Comparison of ENCODE assay signal across 2 cellular contexts in genomic region chr12:31444801-31445200, GRCh38.
TF ChIP-seq lines count a peak whose summit lies in the region.

No MANE protein-coding gene starts in this region.

TF ChIP-seq in GM23338, 12 proteins besides CTCF, POLR2A, EP300 and RAD21 (continued from another document):
- TF ChIP-seq ZNF462 (CRISPR knock-in tag; IDR thresholded peaks at IDR 0.05) (no peak), POLR2AphosphoS5 (IDR thresholded peaks at IDR 0.05; ENCODE audit: low read depth) (no peak), ETS1 (IDR thresholded peaks at IDR 0.05) (no peak), STAT1 (IDR thresholded peaks at IDR 0.05; ENCODE audit: unreplicated experiment) (no peak), ZNF331 (CRISPR knock-in tag; IDR thresholded peaks at IDR 0.05; ENCODE audit: low read depth) (no peak), EZH2phosphoT487 (IDR thresholded peaks at IDR 0.05; ENCODE audit: unreplicated experiment) (no peak), ZNF114 (CRISPR knock-in tag; IDR thresholded peaks at IDR 0.05) (no peak), NANOG (IDR thresholded peaks at IDR 0.05; ENCODE audit: borderline replicate concordance) (no peak), REST (IDR thresholded peaks at IDR 0.05; ENCODE audit: unreplicated experiment) (no peak), CREB1 (CRISPR knock-in tag; IDR thresholded peaks at IDR 0.05; ENCODE audit: low read depth) (no peak), EZH2 (IDR thresholded peaks at IDR 0.05; ENCODE audit: low read depth, unreplicated experiment) (no peak)

TF ChIP-seq in WTC11, 78 proteins besides CTCF, POLR2A, EP300 and RAD21 (continued from another document):
- TF ChIP-seq ERG (CRISPR knock-in tag; IDR thresholded peaks at IDR 0.05) (no peak), NR3C1 (CRISPR knock-in tag; conservative IDR thresholded peaks at IDR 0.05; ENCODE audit: low read depth) (no peak), PRDM15 (CRISPR knock-in tag; IDR thresholded peaks at IDR 0.05) (no peak), ZNF263 (CRISPR knock-in tag; IDR thresholded peaks at IDR 0.05; ENCODE audit: low read depth) (no peak), GTF2I (CRISPR knock-in tag; conservative IDR thresholded peaks at IDR 0.05) (no peak), FOXP1 (CRISPR knock-in tag; IDR thresholded peaks at IDR 0.05; ENCODE audit: borderline replicate concordance) (no peak)
